ENCODE assay signal across 11 cellular contexts in the genomic region with DNA sequence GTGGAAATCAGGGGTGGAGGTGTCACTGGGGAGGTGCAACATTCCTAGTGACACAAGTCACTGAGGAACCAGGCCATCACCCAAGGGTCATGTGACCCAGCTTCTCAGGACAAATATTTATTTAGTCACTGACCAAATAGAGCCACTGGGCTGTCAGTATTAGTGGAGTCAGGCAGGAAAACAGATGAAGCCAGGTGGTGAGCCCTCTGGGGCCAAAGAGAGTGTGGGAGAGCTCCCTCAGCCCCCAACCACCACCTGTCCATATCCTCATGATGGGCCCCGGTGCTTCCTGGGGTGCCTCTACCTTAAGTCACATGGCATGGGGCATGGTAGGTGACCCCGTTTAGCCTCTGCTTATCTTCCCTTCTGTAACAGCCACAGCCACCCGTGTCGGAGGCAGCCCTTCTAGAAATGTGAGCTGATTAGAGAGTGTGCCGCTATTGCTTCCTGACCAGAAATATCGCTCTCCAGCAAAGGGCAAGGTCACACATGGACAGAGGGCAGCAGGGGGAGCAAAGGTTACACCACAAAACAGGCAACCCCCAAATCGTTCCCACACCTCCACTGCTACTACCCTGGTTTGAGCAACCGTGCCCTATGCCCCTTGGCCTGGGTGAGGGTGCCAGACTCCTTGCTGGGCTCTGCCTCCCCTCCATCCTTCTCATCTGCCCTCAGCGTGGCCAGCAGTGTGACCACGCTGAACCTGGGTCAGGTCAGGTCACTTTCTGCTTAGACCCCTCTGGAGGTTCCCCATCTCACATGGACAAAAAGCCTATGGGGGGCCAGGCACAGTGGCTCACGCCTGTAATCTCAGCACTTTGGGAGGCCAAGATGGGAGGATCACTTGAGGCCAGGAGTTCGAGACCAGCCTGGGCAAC. TPM values are rescaled to one million over a fixed set of nuclear protein-coding genes. Genes with fewer than 3 reads are reported as not detected.
DNase-seq lines count a peak whose midpoint lies in the region; ATAC-seq and TF ChIP-seq lines count a peak whose summit lies in the region.
"Had no signal": no experiment of that assay in that cellular context is flagged by ENCODE, and none has a peak within 500 bp of the region (broad histone marks: within the 10 kb centered on the region; RNA-seq: fewer than 3 reads in every experiment).

No MANE protein-coding gene starts in this region.

- H3K36me3 Mint-ChIP-seq in CD4-positive, CD25-positive, alpha-beta regulatory T cell: peaks cover 3% of the 10 kb centered on the region
- peaks cover 11% of the 10 kb centered on the region for H3K36me3 Mint-ChIP-seq in activated CD8-positive, alpha-beta memory T cell treated with anti-CD3 and anti-CD28 coated beads, Interleukin-2, amount 10 ng/mL, durations not matched to agents 7 days and 5 days
- H3K36me3 Mint-ChIP-seq in memory B cell: no peaks in the 10 kb centered on the region

- no peak for ATAC-seq in CD4-positive, CD25-positive, alpha-beta regulatory T cell (ENCODE audit: low read depth in 2 of 2)
- ATAC-seq in activated CD8-positive, alpha-beta memory T cell treated with anti-CD3 and anti-CD28 coated beads, Interleukin-2, amount 10 ng/mL, durations not matched to agents 7 days and 5 days: no peak
- no peak for ATAC-seq in memory B cell (ENCODE audit: low read depth)
- ATAC-seq in GM21447 (IDR thresholded peaks at IDR 0.05; ENCODE audit: unreplicated experiment): no peak

- no peak overlapping the region for H3K9ac ChIP-seq in colonic mucosa (ENCODE audit: low read depth in 2 of 2, low read length in 2 of 2)
- H3K9ac ChIP-seq: GM23248 had no signal

- DNase-seq in CD4-positive, CD25-positive, alpha-beta regulatory T cell: no peak
- no peak for DNase-seq in activated CD8-positive, alpha-beta memory T cell treated with anti-CD3 and anti-CD28 coated beads, Interleukin-2, amount 10 ng/mL, durations not matched to agents 7 days and 5 days
- DNase-seq in memory B cell (ENCODE audit: low spot score in 2 of 2) (no peak), islet precursor cell (no peak), midbrain (lab: John Stamatoyannopoulos, UW) (no peak), colonic mucosa (no peak)
- DNase-seq: GM23248, NCI-H1930 had no signal

- no peaks in the 10 kb centered on the region for H3K27me3 Mint-ChIP-seq in CD4-positive, CD25-positive, alpha-beta regulatory T cell
- no peaks in the 10 kb centered on the region for H3K27me3 Mint-ChIP-seq in activated CD8-positive, alpha-beta memory T cell treated with anti-CD3 and anti-CD28 coated beads, Interleukin-2, amount 10 ng/mL, durations not matched to agents 7 days and 5 days
- H3K27me3 Mint-ChIP-seq in memory B cell: no peaks in the 10 kb centered on the region

- no peak overlapping the region for H3K4me3 ChIP-seq in CD4-positive, CD25-positive, alpha-beta regulatory T cell (ENCODE audit: low read depth, low read length)
- no peak overlapping the region for H3K4me3 ChIP-seq in colonic mucosa
- H3K4me3 ChIP-seq: GM23248 had no signal

- H3K27ac Mint-ChIP-seq in CD4-positive, CD25-positive, alpha-beta regulatory T cell: peak overlapping the region in 2 of 3 donors; percentile 69 to 89
- H3K27ac Mint-ChIP-seq in activated CD8-positive, alpha-beta memory T cell treated with anti-CD3 and anti-CD28 coated beads, Interleukin-2, amount 10 ng/mL, durations not matched to agents 7 days and 5 days: peak overlapping the region; percentile 13
- peak overlapping the region; percentile 87 for H3K27ac Mint-ChIP-seq in memory B cell
- H3K27ac Mint-ChIP-seq: stimulated activated naive CD8-positive, alpha-beta T cell treated with anti-CD3 and anti-CD28 coated beads, Interleukin-15, Interleukin-2, amounts not matched to agents 100 ng/mL and 50 ng/mL, for 24 hours had no signal

- intact Hi-C loops in colonic mucosa (cut with DNase I): no loop called here

- H3K9me3 ChIP-seq in CD4-positive, CD25-positive, alpha-beta regulatory T cell (ENCODE audit: control insufficient read depth in 2 of 2, low read length in 2 of 2): no peaks in the 10 kb centered on the region
- no peaks in the 10 kb centered on the region for H3K9me3 ChIP-seq in colonic mucosa

- H3K4me3 Mint-ChIP-seq in CD4-positive, CD25-positive, alpha-beta regulatory T cell: peak overlapping the region in 1 of 4 donors; percentile 64
- H3K4me3 Mint-ChIP-seq in activated CD8-positive, alpha-beta memory T cell treated with anti-CD3 and anti-CD28 coated beads, Interleukin-2, amount 10 ng/mL, durations not matched to agents 7 days and 5 days: no peak overlapping the region
- H3K4me3 Mint-ChIP-seq in memory B cell: no peak overlapping the region
- H3K4me3 Mint-ChIP-seq: stimulated activated naive CD8-positive, alpha-beta T cell treated with anti-CD3 and anti-CD28 coated beads, Interleukin-15, Interleukin-2, amounts not matched to agents 100 ng/mL and 50 ng/mL, for 24 hours had no signal

- H3K27ac ChIP-seq in CD4-positive, CD25-positive, alpha-beta regulatory T cell (ENCODE audit: insufficient read depth, low read length, poor library complexity, severe bottlenecking): no peak overlapping the region
- H3K27ac ChIP-seq in colonic mucosa: no peak overlapping the region
- H3K27ac ChIP-seq: GM23248 had no signal

- peaks cover 0 to 2% (median 0%) of the 10 kb centered on the region in 7 donors for H3K9me3 Mint-ChIP-seq in CD4-positive, CD25-positive, alpha-beta regulatory T cell
- peaks cover 5% of the 10 kb centered on the region for H3K9me3 Mint-ChIP-seq in activated CD8-positive, alpha-beta memory T cell treated with anti-CD3 and anti-CD28 coated beads, Interleukin-2, amount 10 ng/mL, durations not matched to agents 7 days and 5 days (ENCODE audit: low read depth)
- peaks cover 2% of the 10 kb centered on the region for H3K9me3 Mint-ChIP-seq in memory B cell
- H3K9me3 Mint-ChIP-seq: stimulated activated naive CD8-positive, alpha-beta T cell treated with anti-CD3 and anti-CD28 coated beads, Interleukin-15, Interleukin-2, amounts not matched to agents 100 ng/mL and 50 ng/mL, for 24 hours had no signal

- H3K36me3 ChIP-seq in CD4-positive, CD25-positive, alpha-beta regulatory T cell (ENCODE audit: control insufficient read depth, insufficient read depth, low read length): no peaks in the 10 kb centered on the region
- no peaks in the 10 kb centered on the region for H3K36me3 ChIP-seq in colonic mucosa

- CTCF ChIA-PET in activated CD8-positive, alpha-beta memory T cell treated with anti-CD3 and anti-CD28 coated beads, Interleukin-2, amount 10 ng/mL, durations not matched to agents 7 days and 5 days (lab: Charles Lee): interaction anchor here (1.0 to 2.4 kb wide), 4 partner anchors 8 to 38 kb away, joined by 3 to 9 read pairs (median 6); a partner anchor contains a TSS

- no peaks in the 10 kb centered on the region for H3K27me3 ChIP-seq in CD4-positive, CD25-positive, alpha-beta regulatory T cell (ENCODE audit: control insufficient read depth, insufficient read depth, low read length)
- no peaks in the 10 kb centered on the region for H3K27me3 ChIP-seq in colonic mucosa

- TF ChIP-seq CTCF in GM12873 (IDR thresholded peaks at IDR 0.05; ENCODE audit: insufficient read depth, low read depth, low read length, missing control alignments) (peak; percentile 2), colonic mucosa (IDR thresholded peaks at IDR 0.05) (no peak)

- peaks cover 33% of the 10 kb centered on the region for H3K4me1 ChIP-seq in CD4-positive, CD25-positive, alpha-beta regulatory T cell (ENCODE audit: control insufficient read depth, insufficient read depth, low read length, poor library complexity, severe bottlenecking)
- H3K4me1 ChIP-seq in colonic mucosa: no peaks in the 10 kb centered on the region

- peaks cover 22 to 59% (median 34%) of the 10 kb centered on the region in 4 donors for H3K4me1 Mint-ChIP-seq in CD4-positive, CD25-positive, alpha-beta regulatory T cell
- H3K4me1 Mint-ChIP-seq in activated CD8-positive, alpha-beta memory T cell treated with anti-CD3 and anti-CD28 coated beads, Interleukin-2, amount 10 ng/mL, durations not matched to agents 7 days and 5 days: peaks cover 32% of the 10 kb centered on the region
- H3K4me1 Mint-ChIP-seq in memory B cell: peaks cover 10% of the 10 kb centered on the region

RNA-seq across cellular contexts. Expression of a gene that starts 8.6 kb away (rescaled TPM):
- 60.0 TPM for total RNA-seq in CD4-positive, CD25-positive, alpha-beta regulatory T cell
- 100 to 1,000 TPM in 1 of 4 donors, 10 to 100 TPM in 3; 74.1 to 109 (median 83.7) TPM for polyA plus RNA-seq in CD4-positive, CD25-positive, alpha-beta regulatory T cell
- 10 to 100 TPM; 39.7 to 45.8 TPM for total RNA-seq in activated CD8-positive, alpha-beta memory T cell treated with anti-CD3 and anti-CD28 coated beads, Interleukin-2, amount 10 ng/mL, durations not matched to agents 7 days and 5 days
- 10 to 100 TPM; 27.1 to 30.2 TPM for total RNA-seq in colonic mucosa

Comparison
In these comparisons a context has a peak if more than half of its experiments do, and no peak if none do; other contexts are left out.
1. H3K27ac Mint-ChIP-seq: peak in every context shown above with its lines; median percentile 87 in memory B cell; 79 in CD4-positive, CD25-positive, alpha-beta regulatory T cell; 13 in activated CD8-positive, alpha-beta memory T cell treated with anti-CD3 and anti-CD28 coated beads, Interleukin-2, amount 10 ng/mL, durations not matched to agents 7 days and 5 days.